Comparison of ENCODE assay signal across 8 cellular contexts in genomic region chr3:49469037-49469875, GRCh38.
A peak's percentile ranks its signal among the peaks of the same experiment; 100 is the strongest.
DNase-seq lines count a peak whose midpoint lies in the region; TF ChIP-seq lines count a peak whose summit lies in the region.

No MANE protein-coding gene starts in this region.

- DNase-seq in AG04449 (ENCODE audit: low read depth, low spot score): no peak
- no peak for DNase-seq in GM12864 (ENCODE audit: low read depth)
- peak; percentile 46 for DNase-seq in NCI-H526 treated with DMSO at 0.1 percent for 48 hours (lab: John Stamatoyannopoulos, UW)
- peak in 21 of 61 donors; percentile 24 to 77 (median 41) for DNase-seq in caudate nucleus (lab: John Stamatoyannopoulos, UW)
- DNase-seq in islet precursor cell: peak; percentile 97
- DNase-seq in HPDE6-E6E7 (ENCODE audit: extremely low spot score): no peak
- no peak for DNase-seq in CD1c-positive myeloid dendritic cell (ENCODE audit: extremely low spot score)

- H3K27ac ChIP-seq in caudate nucleus (ENCODE audit: low read depth, low read length) (peak overlapping the region; percentile 96), skin epidermis (peak overlapping the region; percentile 34 to 98 (median 90))

- TF ChIP-seq CTCF in AG04449 (IDR thresholded peaks at IDR 0.05; ENCODE audit: insufficient read depth, low read length, missing control alignments): no peak
- no peak for TF ChIP-seq CTCF in GM12864 (IDR thresholded peaks at IDR 0.05; ENCODE audit: low read depth, low read length, missing control alignments)

- peak overlapping the region; percentile 60 for H3K4me3 ChIP-seq in AG04449 (ENCODE audit: low read depth, low read length)
- peak overlapping the region; percentile 56 for H3K4me3 ChIP-seq in GM12864 (ENCODE audit: low read depth, low read length)
- peak overlapping the region; percentile 44 to 93 (median 79) for H3K4me3 ChIP-seq in skin epidermis

- CTCF ChIA-PET in AG04449 (lab: Yijun Ruan, JAX): interaction anchor here (0.6 to 3.3 kb wide), 6 partner anchors 9 to 202 kb away, joined by 3 to 15 read pairs (median 8); partner anchors contain the start of gene USP4

- POLR2A ChIA-PET in AG04449 (lab: Yijun Ruan, JAX): interaction anchor here (0.8 to 1.8 kb wide), 6 partner anchors 13 to 129 kb away, joined by 3 to 5 read pairs (median 5); partner anchors contain the start of genes NICN1 and USP4

Comparison
In these comparisons a context has a peak if more than half of its experiments do, and no peak if none do; other contexts are left out.
1. DNase-seq: peak in NCI-H526 treated with DMSO at 0.1 percent for 48 hours (single experiment) and islet precursor cell (single experiment); none in AG04449 (single experiment), GM12864 (single experiment), HPDE6-E6E7 (single experiment) and CD1c-positive myeloid dendritic cell (single experiment).
2. Peak in every context shown above with its lines, with median percentiles within 50 percentile points of each other: H3K4me3 ChIP-seq.